Comparison of ENCODE assay signal across 1 cellular context in the genomic region with DNA sequence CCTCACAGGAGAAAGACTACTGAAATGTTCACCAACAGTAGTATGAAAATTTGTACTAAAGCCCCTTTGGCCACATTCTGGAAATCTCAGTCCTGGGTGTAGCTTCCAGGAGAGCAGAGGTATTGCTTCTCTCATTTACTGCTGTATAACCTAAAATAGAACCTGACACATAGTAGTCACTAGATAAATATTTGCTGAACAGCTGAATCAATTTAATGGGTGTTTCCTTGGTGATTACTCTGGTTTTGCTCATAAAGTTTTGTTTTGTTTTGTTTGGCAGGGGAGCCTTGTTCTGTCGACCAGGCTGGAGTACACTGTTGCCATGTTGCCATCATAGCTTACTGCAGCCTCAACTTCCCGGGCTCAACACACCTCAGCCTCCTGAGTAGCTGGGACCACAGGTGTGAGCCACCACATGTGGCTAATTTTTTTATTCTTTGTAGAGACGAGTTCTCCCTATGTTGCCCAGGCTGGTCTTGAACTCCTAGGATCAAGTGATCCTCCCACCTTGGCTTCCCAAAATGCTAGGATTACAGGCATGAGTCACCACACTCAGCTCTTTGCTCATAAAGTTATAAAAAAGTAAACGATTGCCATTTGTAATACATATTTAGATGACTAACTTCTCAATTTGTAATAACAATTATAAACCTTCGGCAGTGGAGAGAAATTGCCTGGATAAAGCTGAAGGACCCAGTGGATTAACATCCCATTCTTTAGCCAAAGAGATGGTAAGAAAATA.
TF ChIP-seq lines count a peak whose summit lies in the region.

No MANE protein-coding gene starts in this region.

TF ChIP-seq in HEK293, 187 proteins besides CTCF, POLR2A, EP300 and RAD21 (continued from another document):
- no peak for TF ChIP-seq HOXD13 (CRISPR knock-in tag; IDR thresholded peaks at IDR 0.05; ENCODE audit: borderline replicate concordance)
- no peak for TF ChIP-seq ZNF394 (tag by site-specific recombination; IDR thresholded peaks at IDR 0.05; ENCODE audit: borderline replicate concordance)
- no peak for TF ChIP-seq ZBTB8A (tag by site-specific recombination; IDR thresholded peaks at IDR 0.05)
- no peak for TF ChIP-seq ZNF354C (tag by site-specific recombination; IDR thresholded peaks at IDR 0.05; ENCODE audit: borderline replicate concordance, low read depth)
- TF ChIP-seq ZNF398 (tag by site-specific recombination; IDR thresholded peaks at IDR 0.05) = no peak
- no peak for TF ChIP-seq ZNF311 (tag by site-specific recombination; IDR thresholded peaks at IDR 0.05; ENCODE audit: borderline replicate concordance)
- no peak for TF ChIP-seq ZNF48 (tag by site-specific recombination; IDR thresholded peaks at IDR 0.05)
- no peak for TF ChIP-seq YY1 (tag by site-specific recombination; IDR thresholded peaks at IDR 0.05)
- TF ChIP-seq ZNF169 (tag by site-specific recombination; IDR thresholded peaks at IDR 0.05) = no peak
- no peak for TF ChIP-seq ZNF626 (tag by site-specific recombination; IDR thresholded peaks at IDR 0.05)
- no peak for TF ChIP-seq ZNF561 (tag by site-specific recombination; IDR thresholded peaks at IDR 0.05; ENCODE audit: borderline replicate concordance)
- no peak for TF ChIP-seq KLF17 (tag by site-specific recombination; IDR thresholded peaks at IDR 0.05)
- TF ChIP-seq SP7 (tag by site-specific recombination; IDR thresholded peaks at IDR 0.05) = no peak
- no peak for TF ChIP-seq ZNF175 (tag by site-specific recombination; IDR thresholded peaks at IDR 0.05)
- TF ChIP-seq ZNF174 (tag by site-specific recombination; IDR thresholded peaks at IDR 0.05) = no peak
- TF ChIP-seq ZNF585B (tag by site-specific recombination; IDR thresholded peaks at IDR 0.05) = no peak
- TF ChIP-seq KLF10 (tag by site-specific recombination; IDR thresholded peaks at IDR 0.05) = no peak
- TF ChIP-seq ZNF184 (tag by site-specific recombination; IDR thresholded peaks at IDR 0.05) = no peak
- TF ChIP-seq ZNF792 (tag by site-specific recombination; IDR thresholded peaks at IDR 0.05) = 0 out of 2 replicates have a peak, but pooled peaks have one; percentile 24
- no peak for TF ChIP-seq HOXA7 (CRISPR knock-in tag; IDR thresholded peaks at IDR 0.05; ENCODE audit: borderline replicate concordance)
- no peak for TF ChIP-seq ZEB2 (tag by site-specific recombination; IDR thresholded peaks at IDR 0.05)
- no peak for TF ChIP-seq TCF7L2 (IDR thresholded peaks at IDR 0.05; ENCODE audit: borderline replicate concordance, low read depth, low read length)
- TF ChIP-seq ZNF140 (tag by site-specific recombination; IDR thresholded peaks at IDR 0.05) = no peak
- TF ChIP-seq GLIS2 (tag by site-specific recombination; IDR thresholded peaks at IDR 0.05) = no peak
- no peak for TF ChIP-seq ZNF488 (tag by site-specific recombination; IDR thresholded peaks at IDR 0.05)
- no peak for TF ChIP-seq ZNF138 (tag by site-specific recombination; IDR thresholded peaks at IDR 0.05; ENCODE audit: borderline replicate concordance)
- TF ChIP-seq REPIN1 (tag by site-specific recombination; IDR thresholded peaks at IDR 0.05; ENCODE audit: low read depth) = no peak
- TF ChIP-seq ZNF341 (tag by site-specific recombination; IDR thresholded peaks at IDR 0.05; ENCODE audit: low read depth) = no peak
- TF ChIP-seq, protein P1, sequence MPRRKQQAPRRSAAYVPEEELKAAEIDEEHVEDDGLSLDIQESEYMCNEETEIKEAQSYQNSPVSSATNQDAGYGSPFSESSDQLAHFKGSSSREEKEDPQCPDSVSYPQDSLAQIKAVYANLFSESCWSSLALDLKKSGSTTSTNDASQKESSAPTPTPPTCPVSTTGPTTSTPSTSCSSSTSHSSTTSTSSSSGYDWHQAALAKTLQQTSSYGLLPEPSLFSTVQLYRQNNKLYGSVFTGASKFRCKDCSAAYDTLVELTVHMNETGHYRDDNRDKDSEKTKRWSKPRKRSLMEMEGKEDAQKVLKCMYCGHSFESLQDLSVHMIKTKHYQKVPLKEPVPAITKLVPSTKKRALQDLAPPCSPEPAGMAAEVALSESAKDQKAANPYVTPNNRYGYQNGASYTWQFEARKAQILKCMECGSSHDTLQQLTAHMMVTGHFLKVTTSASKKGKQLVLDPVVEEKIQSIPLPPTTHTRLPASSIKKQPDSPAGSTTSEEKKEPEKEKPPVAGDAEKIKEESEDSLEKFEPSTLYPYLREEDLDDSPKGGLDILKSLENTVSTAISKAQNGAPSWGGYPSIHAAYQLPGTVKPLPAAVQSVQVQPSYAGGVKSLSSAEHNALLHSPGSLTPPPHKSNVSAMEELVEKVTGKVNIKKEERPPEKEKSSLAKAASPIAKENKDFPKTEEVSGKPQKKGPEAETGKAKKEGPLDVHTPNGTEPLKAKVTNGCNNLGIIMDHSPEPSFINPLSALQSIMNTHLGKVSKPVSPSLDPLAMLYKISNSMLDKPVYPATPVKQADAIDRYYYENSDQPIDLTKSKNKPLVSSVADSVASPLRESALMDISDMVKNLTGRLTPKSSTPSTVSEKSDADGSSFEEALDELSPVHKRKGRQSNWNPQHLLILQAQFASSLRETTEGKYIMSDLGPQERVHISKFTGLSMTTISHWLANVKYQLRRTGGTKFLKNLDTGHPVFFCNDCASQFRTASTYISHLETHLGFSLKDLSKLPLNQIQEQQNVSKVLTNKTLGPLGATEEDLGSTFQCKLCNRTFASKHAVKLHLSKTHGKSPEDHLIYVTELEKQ (tag by site-specific recombination; IDR thresholded peaks at IDR 0.05; ENCODE audit: borderline replicate concordance) = no peak
- TF ChIP-seq ZNF280D (tag by site-specific recombination; IDR thresholded peaks at IDR 0.05) = no peak
- TF ChIP-seq ZNF664 (tag by site-specific recombination; IDR thresholded peaks at IDR 0.05) = peak; percentile 61; the same call in 1 of the 2 replicates
- 0 out of 2 replicates have a peak, but pooled peaks have one; percentile 33 for TF ChIP-seq ZNF366 (tag by site-specific recombination; conservative IDR thresholded peaks at IDR 0.05)
- no peak for TF ChIP-seq ZNF776 (tag by site-specific recombination; IDR thresholded peaks at IDR 0.05; ENCODE audit: borderline replicate concordance)
- TF ChIP-seq ZNF114 (tag by site-specific recombination; IDR thresholded peaks at IDR 0.05) = no peak
- TF ChIP-seq, protein P2, sequence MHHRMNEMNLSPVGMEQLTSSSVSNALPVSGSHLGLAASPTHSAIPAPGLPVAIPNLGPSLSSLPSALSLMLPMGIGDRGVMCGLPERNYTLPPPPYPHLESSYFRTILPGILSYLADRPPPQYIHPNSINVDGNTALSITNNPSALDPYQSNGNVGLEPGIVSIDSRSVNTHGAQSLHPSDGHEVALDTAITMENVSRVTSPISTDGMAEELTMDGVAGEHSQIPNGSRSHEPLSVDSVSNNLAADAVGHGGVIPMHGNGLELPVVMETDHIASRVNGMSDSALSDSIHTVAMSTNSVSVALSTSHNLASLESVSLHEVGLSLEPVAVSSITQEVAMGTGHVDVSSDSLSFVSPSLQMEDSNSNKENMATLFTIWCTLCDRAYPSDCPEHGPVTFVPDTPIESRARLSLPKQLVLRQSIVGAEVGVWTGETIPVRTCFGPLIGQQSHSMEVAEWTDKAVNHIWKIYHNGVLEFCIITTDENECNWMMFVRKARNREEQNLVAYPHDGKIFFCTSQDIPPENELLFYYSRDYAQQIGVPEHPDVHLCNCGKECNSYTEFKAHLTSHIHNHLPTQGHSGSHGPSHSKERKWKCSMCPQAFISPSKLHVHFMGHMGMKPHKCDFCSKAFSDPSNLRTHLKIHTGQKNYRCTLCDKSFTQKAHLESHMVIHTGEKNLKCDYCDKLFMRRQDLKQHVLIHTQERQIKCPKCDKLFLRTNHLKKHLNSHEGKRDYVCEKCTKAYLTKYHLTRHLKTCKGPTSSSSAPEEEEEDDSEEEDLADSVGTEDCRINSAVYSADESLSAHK (tag by site-specific recombination; IDR thresholded peaks at IDR 0.05) = peak; percentile 61; the same call in 1 of the 2 replicates
TF ChIP-seq in HEK293: peak in this region for 5.
